24 cellular contexts compared by ENCODE assay signal in genomic region chr6:128964233-128964755, GRCh38.
"Had no signal": no experiment of that assay in that cellular context is flagged by ENCODE, and none has a peak within 500 bp of the region (broad histone marks: within the 10 kb centered on the region; RNA-seq: fewer than 3 reads in every experiment).

No MANE protein-coding gene starts in this region.

- H3K4me3 ChIP-seq: adrenal gland, ascending aorta, colonic mucosa, gastrocnemius medialis, left lung, neural progenitor cell, sigmoid colon, spleen, thoracic aorta, upper lobe of left lung had no signal

- H3K4me1 ChIP-seq: adrenal gland, ascending aorta, colonic mucosa, gastrocnemius medialis, left lung, neural progenitor cell, spleen, upper lobe of left lung had no signal

- DNase-seq: activated CD4-positive, alpha-beta T cell treated with anti-CD3 and anti-CD28 coated beads for 1 hour; activated CD4-positive, alpha-beta T cell treated with anti-CD3 and anti-CD28 coated beads, Interleukin-2, amount 50 U/mL, for 1 hour; activated gamma-delta T cell treated with Interleukin-2 at 50 U/mL for 16 hours; activated T-cell treated with anti-CD3 and anti-CD28 coated beads, Interleukin-2, amount 50 U/mL, for 1 hour; adrenal gland; colonic mucosa; erythroblast; gastrocnemius medialis; hippocampal formation; kidney glomerular epithelial cell; left lung; naive thymus-derived CD8-positive, alpha-beta T cell; retina; sigmoid colon; spleen; stimulated activated CD4-positive, alpha-beta T cell treated with anti-CD3 and anti-CD28 coated beads, Interleukin-4, amount 100 ng/mL, for 1 hour; stimulated activated naive CD4-positive, alpha-beta T cell; T-helper 9 cell; upper lobe of left lung had no signal

- H3K27me3 ChIP-seq: adrenal gland, ascending aorta, colonic mucosa, gastrocnemius medialis, left lung, neural progenitor cell, spleen, upper lobe of left lung had no signal

- H3K27ac ChIP-seq: adrenal gland, ascending aorta, colonic mucosa, gastrocnemius medialis, left lung, neural progenitor cell, sigmoid colon, spleen, thoracic aorta, upper lobe of left lung had no signal

- H3K9ac ChIP-seq: neural progenitor cell had no signal

- FAIRE-seq: bronchial epithelial cell, endometrium had no signal

- H3K4me2 ChIP-seq: neural progenitor cell had no signal

- H2AFZ ChIP-seq: neural progenitor cell had no signal

- H3K9me3 ChIP-seq: adrenal gland, ascending aorta, colonic mucosa, gastrocnemius medialis, left lung, sigmoid colon, spleen, thoracic aorta, upper lobe of left lung had no signal

- H3K36me3 ChIP-seq: adrenal gland, ascending aorta, colonic mucosa, gastrocnemius medialis, left lung, neural progenitor cell, sigmoid colon, spleen, thoracic aorta, upper lobe of left lung had no signal
